Comparison of ENCODE assay signal across 1 cellular context in the genomic region with DNA sequence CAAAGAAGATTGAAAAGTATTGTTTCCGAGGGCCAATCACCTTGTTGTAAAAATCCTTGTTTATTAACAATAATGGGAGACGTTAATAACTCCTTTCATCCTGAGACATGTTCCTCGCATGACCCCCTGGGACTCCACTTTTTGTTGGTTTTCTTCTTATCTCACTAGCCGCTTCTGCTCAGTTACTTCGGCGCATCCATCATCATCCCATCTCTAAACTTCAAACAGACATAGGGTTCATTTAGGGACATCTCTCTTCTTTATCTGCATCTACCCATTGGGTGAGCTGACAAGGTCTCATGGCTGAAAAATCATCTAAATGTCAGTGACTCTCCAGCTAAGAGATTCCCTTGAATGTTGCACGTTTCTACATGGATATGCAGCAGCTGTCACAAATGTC.
TF ChIP-seq lines count a peak whose summit lies in the region.

No MANE protein-coding gene starts in this region.

TF ChIP-seq in K562, 482 proteins besides CTCF, POLR2A, EP300 and RAD21 (continued from another document):
- no peak for TF ChIP-seq CTCFL (IDR thresholded peaks at IDR 0.05; ENCODE audit: borderline replicate concordance, insufficient read depth, low read depth, low read length, poor library complexity, severe bottlenecking)
- no peak for TF ChIP-seq ESRRB (CRISPR knock-in tag; IDR thresholded peaks at IDR 0.05; ENCODE audit: borderline replicate concordance)
- TF ChIP-seq ZNF589 (CRISPR knock-in tag; IDR thresholded peaks at IDR 0.05; ENCODE audit: low read depth): no peak
- no peak for TF ChIP-seq TCF3 (CRISPR knock-in tag; IDR thresholded peaks at IDR 0.05)
- TF ChIP-seq ZNF197 (CRISPR knock-in tag; IDR thresholded peaks at IDR 0.05; ENCODE audit: low read depth): no peak
- no peak for TF ChIP-seq KDM4B (IDR thresholded peaks at IDR 0.05; ENCODE audit: borderline replicate concordance in 2 of 2, low read depth in 1 of 2)
- no peak for TF ChIP-seq NONO (IDR thresholded peaks at IDR 0.05; ENCODE audit: low read depth in 2 of 2, low read length in 1 of 2)
- TF ChIP-seq, protein P1, sequence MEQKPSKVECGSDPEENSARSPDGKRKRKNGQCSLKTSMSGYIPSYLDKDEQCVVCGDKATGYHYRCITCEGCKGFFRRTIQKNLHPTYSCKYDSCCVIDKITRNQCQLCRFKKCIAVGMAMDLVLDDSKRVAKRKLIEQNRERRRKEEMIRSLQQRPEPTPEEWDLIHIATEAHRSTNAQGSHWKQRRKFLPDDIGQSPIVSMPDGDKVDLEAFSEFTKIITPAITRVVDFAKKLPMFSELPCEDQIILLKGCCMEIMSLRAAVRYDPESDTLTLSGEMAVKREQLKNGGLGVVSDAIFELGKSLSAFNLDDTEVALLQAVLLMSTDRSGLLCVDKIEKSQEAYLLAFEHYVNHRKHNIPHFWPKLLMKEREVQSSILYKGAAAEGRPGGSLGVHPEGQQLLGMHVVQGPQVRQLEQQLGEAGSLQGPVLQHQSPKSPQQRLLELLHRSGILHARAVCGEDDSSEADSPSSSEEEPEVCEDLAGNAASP (IDR thresholded peaks at IDR 0.05): no peak
- TF ChIP-seq EHMT2 (IDR thresholded peaks at IDR 0.05): no peak
- no peak for TF ChIP-seq ZNF3 (CRISPR knock-in tag; IDR thresholded peaks at IDR 0.05)
- TF ChIP-seq PKNOX1 (IDR thresholded peaks at IDR 0.05): peak; percentile 22; the same call in 1 of the 2 replicates
- TF ChIP-seq SIX5 (IDR thresholded peaks at IDR 0.05; ENCODE audit: borderline replicate concordance in 1 of 2, insufficient read depth in 1 of 2, low read depth in 1 of 2, low read length in 2 of 2): no peak
- TF ChIP-seq SLC30A9 (CRISPR knock-in tag; IDR thresholded peaks at IDR 0.05): no peak
- TF ChIP-seq OTX1 (CRISPR knock-in tag; IDR thresholded peaks at IDR 0.05): no peak
- TF ChIP-seq KLF1 (tag; IDR thresholded peaks at IDR 0.05): no peak
- no peak for TF ChIP-seq ESRRA (IDR thresholded peaks at IDR 0.05; ENCODE audit: borderline replicate concordance, low read depth)
- TF ChIP-seq, protein P2, sequence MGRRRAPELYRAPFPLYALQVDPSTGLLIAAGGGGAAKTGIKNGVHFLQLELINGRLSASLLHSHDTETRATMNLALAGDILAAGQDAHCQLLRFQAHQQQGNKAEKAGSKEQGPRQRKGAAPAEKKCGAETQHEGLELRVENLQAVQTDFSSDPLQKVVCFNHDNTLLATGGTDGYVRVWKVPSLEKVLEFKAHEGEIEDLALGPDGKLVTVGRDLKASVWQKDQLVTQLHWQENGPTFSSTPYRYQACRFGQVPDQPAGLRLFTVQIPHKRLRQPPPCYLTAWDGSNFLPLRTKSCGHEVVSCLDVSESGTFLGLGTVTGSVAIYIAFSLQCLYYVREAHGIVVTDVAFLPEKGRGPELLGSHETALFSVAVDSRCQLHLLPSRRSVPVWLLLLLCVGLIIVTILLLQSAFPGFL (CRISPR knock-in tag; IDR thresholded peaks at IDR 0.05): no peak
- no peak for TF ChIP-seq NUFIP1 (IDR thresholded peaks at IDR 0.05; ENCODE audit: partially characterized antibody)
- TF ChIP-seq, protein P3, sequence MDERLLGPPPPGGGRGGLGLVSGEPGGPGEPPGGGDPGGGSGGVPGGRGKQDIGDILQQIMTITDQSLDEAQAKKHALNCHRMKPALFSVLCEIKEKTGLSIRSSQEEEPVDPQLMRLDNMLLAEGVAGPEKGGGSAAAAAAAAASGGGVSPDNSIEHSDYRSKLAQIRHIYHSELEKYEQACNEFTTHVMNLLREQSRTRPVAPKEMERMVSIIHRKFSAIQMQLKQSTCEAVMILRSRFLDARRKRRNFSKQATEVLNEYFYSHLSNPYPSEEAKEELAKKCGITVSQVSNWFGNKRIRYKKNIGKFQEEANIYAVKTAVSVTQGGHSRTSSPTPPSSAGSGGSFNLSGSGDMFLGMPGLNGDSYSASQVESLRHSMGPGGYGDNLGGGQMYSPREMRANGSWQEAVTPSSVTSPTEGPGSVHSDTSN (CRISPR knock-in tag; IDR thresholded peaks at IDR 0.05; ENCODE audit: low read depth): no peak
- TF ChIP-seq, protein P3 (tag; conservative IDR thresholded peaks at IDR 0.05; ENCODE audit: low read depth): peak; percentile 61
- peak; percentile 68; the same call in 1 of the 2 replicates for TF ChIP-seq MECOM (CRISPR knock-in tag; IDR thresholded peaks at IDR 0.05)
- TF ChIP-seq, protein P4, sequence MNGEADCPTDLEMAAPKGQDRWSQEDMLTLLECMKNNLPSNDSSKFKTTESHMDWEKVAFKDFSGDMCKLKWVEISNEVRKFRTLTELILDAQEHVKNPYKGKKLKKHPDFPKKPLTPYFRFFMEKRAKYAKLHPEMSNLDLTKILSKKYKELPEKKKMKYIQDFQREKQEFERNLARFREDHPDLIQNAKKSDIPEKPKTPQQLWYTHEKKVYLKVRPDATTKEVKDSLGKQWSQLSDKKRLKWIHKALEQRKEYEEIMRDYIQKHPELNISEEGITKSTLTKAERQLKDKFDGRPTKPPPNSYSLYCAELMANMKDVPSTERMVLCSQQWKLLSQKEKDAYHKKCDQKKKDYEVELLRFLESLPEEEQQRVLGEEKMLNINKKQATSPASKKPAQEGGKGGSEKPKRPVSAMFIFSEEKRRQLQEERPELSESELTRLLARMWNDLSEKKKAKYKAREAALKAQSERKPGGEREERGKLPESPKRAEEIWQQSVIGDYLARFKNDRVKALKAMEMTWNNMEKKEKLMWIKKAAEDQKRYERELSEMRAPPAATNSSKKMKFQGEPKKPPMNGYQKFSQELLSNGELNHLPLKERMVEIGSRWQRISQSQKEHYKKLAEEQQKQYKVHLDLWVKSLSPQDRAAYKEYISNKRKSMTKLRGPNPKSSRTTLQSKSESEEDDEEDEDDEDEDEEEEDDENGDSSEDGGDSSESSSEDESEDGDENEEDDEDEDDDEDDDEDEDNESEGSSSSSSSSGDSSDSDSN (IDR thresholded peaks at IDR 0.05; ENCODE audit: borderline replicate concordance in 1 of 2, low read depth in 2 of 2, low read length in 2 of 2): no peak
